In the genomic region with DNA sequence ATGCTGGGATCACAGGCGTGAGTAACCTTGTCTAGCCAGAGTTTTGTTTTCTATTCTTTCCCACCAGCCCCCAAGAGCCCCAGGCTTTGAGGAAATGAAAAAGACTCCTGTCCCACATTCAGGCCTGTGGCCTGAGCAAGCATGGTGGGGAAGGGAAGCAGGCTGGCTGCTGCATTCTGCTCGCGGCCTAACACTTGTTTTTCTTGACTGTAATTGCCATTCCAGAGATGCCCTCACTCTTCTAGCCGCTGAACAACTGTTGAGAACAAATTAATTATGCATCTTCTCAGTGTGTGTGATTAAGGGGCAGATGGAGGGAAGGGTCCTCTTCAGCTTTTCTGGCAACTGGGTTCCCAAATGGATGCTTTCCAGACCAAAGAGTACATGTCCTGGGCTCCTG, we compare ENCODE assay signal across 19 cellular contexts.
"Had no signal": no experiment of that assay in that cellular context is flagged by ENCODE, and none has a peak within 500 bp of the region (broad histone marks: within the 10 kb centered on the region; RNA-seq: fewer than 3 reads in every experiment).

No MANE protein-coding gene starts in this region.

- H3K4me1 ChIP-seq: adrenal gland, left ventricle myocardium inferior, prostate gland, right atrium auricular region, testis, upper lobe of left lung had no signal

- H3K27ac Mint-ChIP-seq: activated CD4-positive, alpha-beta T cell treated with anti-CD3 and anti-CD28 coated beads, Interleukin-2, amount 10 ng/mL, durations not matched to agents 7 days and 5 days; activated naive CD4-positive, alpha-beta T cell treated with anti-CD3 and anti-CD28 coated beads, Interleukin-2, amount 50 U/mL, for 72 hours; activated T-cell treated with anti-CD3 and anti-CD28 coated beads, Interleukin-2, amount 50 U/mL, for 72 hours; immature natural killer cell; stimulated activated naive CD8-positive, alpha-beta T cell treated with anti-CD3 and anti-CD28 coated beads, Interleukin-15, amount 100 ng/mL, for 72 hours had no signal

- DNase-seq: activated CD4-positive, alpha-beta T cell treated with anti-CD3 and anti-CD28 coated beads, Interleukin-2, amount 10 ng/mL, durations not matched to agents 7 days and 5 days; activated CD8-positive, alpha-beta memory T cell treated with anti-CD3 and anti-CD28 coated beads for 24 hours; activated effector memory CD4-positive, alpha-beta T cell treated with anti-CD3 and anti-CD28 coated beads, Interleukin-2, amount 50 U/mL, for 16 hours; activated T-cell treated with anti-CD3 and anti-CD28 coated beads, Interleukin-2, amount 50 U/mL, for 72 hours; adrenal gland; dorsolateral prefrontal cortex; immature natural killer cell; kidney glomerular epithelial cell; left ventricle myocardium inferior; mammary epithelial cell; naive B cell; stimulated activated naive CD8-positive, alpha-beta T cell treated with anti-CD3 and anti-CD28 coated beads, Interleukin-15, amount 100 ng/mL, for 72 hours; testis; upper lobe of left lung had no signal

- H3K4me3 Mint-ChIP-seq: activated CD4-positive, alpha-beta T cell treated with anti-CD3 and anti-CD28 coated beads, Interleukin-2, amount 10 ng/mL, durations not matched to agents 7 days and 5 days; activated T-cell treated with anti-CD3 and anti-CD28 coated beads, Interleukin-2, amount 50 U/mL, for 72 hours; immature natural killer cell; naive B cell; neural crest cell; stimulated activated naive CD8-positive, alpha-beta T cell treated with anti-CD3 and anti-CD28 coated beads, Interleukin-15, amount 100 ng/mL, for 72 hours had no signal

- H3K4me1 Mint-ChIP-seq: immature natural killer cell had no signal

- H3K27me3 ChIP-seq: adrenal gland, dorsolateral prefrontal cortex, right atrium auricular region, testis, upper lobe of left lung had no signal

- H3K9me3 ChIP-seq: adrenal gland, left ventricle myocardium inferior, prostate gland, right atrium auricular region, testis, upper lobe of left lung had no signal

- ATAC-seq: activated naive CD4-positive, alpha-beta T cell treated with anti-CD3 and anti-CD28 coated beads, Interleukin-2, amount 50 U/mL, for 72 hours; activated T-cell treated with anti-CD3 and anti-CD28 coated beads, Interleukin-2, amount 50 U/mL, for 72 hours; stimulated activated naive CD8-positive, alpha-beta T cell treated with anti-CD3 and anti-CD28 coated beads, Interleukin-15, amount 100 ng/mL, for 72 hours had no signal

- H3K36me3 ChIP-seq: adrenal gland, left ventricle myocardium inferior, prostate gland, right atrium auricular region, upper lobe of left lung had no signal

- H3K9me3 Mint-ChIP-seq: activated CD4-positive, alpha-beta T cell treated with anti-CD3 and anti-CD28 coated beads, Interleukin-2, amount 10 ng/mL, durations not matched to agents 7 days and 5 days; activated naive CD4-positive, alpha-beta T cell treated with anti-CD3 and anti-CD28 coated beads, Interleukin-2, amount 50 U/mL, for 72 hours; activated T-cell treated with anti-CD3 and anti-CD28 coated beads, Interleukin-2, amount 50 U/mL, for 72 hours; immature natural killer cell; naive B cell; neural crest cell; stimulated activated naive CD8-positive, alpha-beta T cell treated with anti-CD3 and anti-CD28 coated beads, Interleukin-15, amount 100 ng/mL, for 72 hours had no signal

- H3K27me3 Mint-ChIP-seq: activated CD4-positive, alpha-beta T cell treated with anti-CD3 and anti-CD28 coated beads, Interleukin-2, amount 10 ng/mL, durations not matched to agents 7 days and 5 days; naive B cell; stimulated activated naive CD8-positive, alpha-beta T cell treated with anti-CD3 and anti-CD28 coated beads, Interleukin-15, amount 100 ng/mL, for 72 hours had no signal

- H3K4me3 ChIP-seq: adrenal gland, dorsolateral prefrontal cortex, left ventricle myocardium inferior, prostate gland, right atrium auricular region, skin epidermis, testis, upper lobe of left lung had no signal

- H3K36me3 Mint-ChIP-seq: activated naive CD4-positive, alpha-beta T cell treated with anti-CD3 and anti-CD28 coated beads, Interleukin-2, amount 50 U/mL, for 72 hours; naive B cell had no signal

- H3K27ac ChIP-seq: adrenal gland, left ventricle myocardium inferior, prostate gland, right atrium auricular region, skin epidermis, testis, upper lobe of left lung had no signal
